In genomic region chr20:31579941-31580651, GRCh38 we compare ENCODE assay signal across 8 cellular contexts. TPM values are rescaled to one million over a fixed set of nuclear protein-coding genes. Genes with fewer than 3 reads are reported as not detected.
"Had no signal": no experiment of that assay in that cellular context is flagged by ENCODE, and none has a peak within 500 bp of the region (broad histone marks: within the 10 kb centered on the region; RNA-seq: fewer than 3 reads in every experiment).

No MANE protein-coding gene starts in this region.

RNA-seq across cellular contexts. Expression of gene COX4I2, which starts 57.6 kb away (rescaled TPM):
- total RNA-seq: chondrocyte, dermis microvascular lymphatic vessel endothelial cell, occipital lobe, renal cortical epithelial cell, right lobe of liver had no signal
- polyA plus RNA-seq: immature natural killer cell, keratinocyte, neural cell had no signal
